Comparison of ENCODE assay signal across 18 cellular contexts in the genomic region with DNA sequence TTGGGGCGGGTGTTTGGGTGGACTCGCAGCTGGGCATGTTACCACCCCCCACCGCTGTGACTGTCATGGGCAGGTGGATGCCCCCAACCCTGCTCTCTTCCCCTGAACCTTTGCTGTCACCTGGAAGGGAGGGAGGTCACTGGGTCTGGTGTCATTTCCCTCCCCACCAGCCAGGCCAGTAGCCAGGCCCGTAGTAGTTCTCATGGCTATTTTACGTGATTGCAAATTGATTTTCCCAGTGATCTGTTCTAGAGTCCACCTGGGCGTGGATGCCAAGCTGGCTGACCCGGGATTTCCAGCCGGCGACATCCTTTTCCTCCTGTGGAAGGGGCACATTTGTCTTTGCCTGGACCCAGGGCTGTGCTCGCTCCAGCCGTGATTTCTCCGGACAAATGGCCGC.
DNase-seq lines count a peak whose midpoint lies in the region; ATAC-seq and TF ChIP-seq lines count a peak whose summit lies in the region.
"Had no signal": no experiment of that assay in that cellular context is flagged by ENCODE, and none has a peak within 500 bp of the region (broad histone marks: within the 10 kb centered on the region; RNA-seq: fewer than 3 reads in every experiment).

No MANE protein-coding gene starts in this region.

- H3K27me3 ChIP-seq in IMR-90 (ENCODE audit: control insufficient read depth, insufficient read depth, low read length), result no peaks in the 10 kb centered on the region
- H3K27me3 ChIP-seq in mesenchymal stem cell (ENCODE audit: control insufficient read depth in 1 of 2, insufficient read depth in 1 of 2, low read length in 2 of 2), result peaks cover 0 to 5% of the 10 kb centered on the region in 2 experiments
- peaks cover 0 to 10% (median 0%) of the 10 kb centered on the region in 3 experiments for H3K27me3 ChIP-seq in neuronal stem cell (ENCODE audit: control insufficient read depth in 3 of 3, insufficient read depth in 3 of 3, low read depth in 1 of 3, low read length in 3 of 3)
- H3K27me3 ChIP-seq: BLaER1 had no signal

- H3K9ac ChIP-seq in IMR-90 (ENCODE audit: low read depth, low read length), result no peak overlapping the region
- no peak overlapping the region for H3K9ac ChIP-seq in mesenchymal stem cell (ENCODE audit: low read length)
- H3K9ac ChIP-seq in neuronal stem cell (ENCODE audit: low read depth, low read length, poor library complexity), result no peak overlapping the region
- H3K9ac ChIP-seq: BLaER1 had no signal

- H3K9me3 Mint-ChIP-seq in WTC11, result no peaks in the 10 kb centered on the region
- no peaks in the 10 kb centered on the region for H3K9me3 Mint-ChIP-seq in activated CD4-positive, alpha-beta T cell treated with anti-CD3 and anti-CD28 coated beads, Interleukin-2, amount 10 ng/mL, durations not matched to agents 7 days and 5 days
- H3K9me3 Mint-ChIP-seq: CD4-positive, alpha-beta memory T cell; HFFc6 had no signal

- peaks cover 84% of the 10 kb centered on the region for H4K20me1 ChIP-seq in IMR-90 (ENCODE audit: insufficient read depth, low read length)
- H4K20me1 ChIP-seq: BLaER1 had no signal

- H2BK20ac ChIP-seq in IMR-90 (ENCODE audit: low read depth, low read length), result no peak overlapping the region

- peaks cover 4% of the 10 kb centered on the region for H3K9me1 ChIP-seq in IMR-90 (ENCODE audit: insufficient read depth, low read length)

- H3K56ac ChIP-seq in IMR-90 (ENCODE audit: extremely low read depth, insufficient read depth, low read length), result no peak overlapping the region

- H3K14ac ChIP-seq in IMR-90 (replicated peaks; ENCODE audit: low read depth, low read length) (no peak overlapping the region), mesenchymal stem cell (ENCODE audit: low read length in 2 of 2) (peak overlapping the region in 1 of 2 experiments; percentile 51), neuronal stem cell (ENCODE audit: low read length) (no peak overlapping the region)

- no peak for DNase-seq in IMR-90
- no peak for DNase-seq in WTC11 (ENCODE audit: low spot score)
- DNase-seq in mesenchymal stem cell, result no peak
- no peak for DNase-seq in neuronal stem cell (ENCODE audit: low spot score)
- no peak for DNase-seq in activated CD4-positive, alpha-beta T cell treated with anti-CD3 and anti-CD28 coated beads, Interleukin-2, amount 10 ng/mL, durations not matched to agents 7 days and 5 days
- DNase-seq in iPS-NIHi11 (ENCODE audit: low spot score), result no peak
- no peak for DNase-seq in NCI-H526 (lab: John Stamatoyannopoulos, UW)
- DNase-seq: 8988T; CD4-positive, alpha-beta memory T cell; DMS153; DMS79; GDM1; HCEC 1CT; HFFc6 had no signal

- H3K79me1 ChIP-seq in IMR-90 (ENCODE audit: low read depth in 1 of 2, low read length in 2 of 2) (peaks cover 9 to 53% of the 10 kb centered on the region in 2 experiments; a peak in 3 of 4 replicates), mesenchymal stem cell (replicated peaks; ENCODE audit: low read length, poor library complexity, severe bottlenecking) (peaks cover 22% of the 10 kb centered on the region), neuronal stem cell (ENCODE audit: low read depth, low read length) (no peaks in the 10 kb centered on the region)

- intact Hi-C loops in IMR-90 (cut with micrococcal nuclease), result no loop called here

- H3K4me1 ChIP-seq in IMR-90 (ENCODE audit: control insufficient read depth, insufficient read depth, low read length), result peaks cover 2% of the 10 kb centered on the region; the same call in 1 of the 2 replicates
- peaks cover 27% of the 10 kb centered on the region for H3K4me1 ChIP-seq in mesenchymal stem cell (ENCODE audit: control insufficient read depth, insufficient read depth, low read depth, low read length)
- peaks cover 14 to 58% of the 10 kb centered on the region in 2 donors for H3K4me1 ChIP-seq in neuronal stem cell (ENCODE audit: control insufficient read depth in 2 of 2, insufficient read depth in 1 of 2, low read depth in 1 of 2, low read length in 2 of 2)

- H4K91ac ChIP-seq in IMR-90 (ENCODE audit: insufficient read depth, low read depth, low read length), result no peak overlapping the region
- no peak overlapping the region for H4K91ac ChIP-seq in mesenchymal stem cell (ENCODE audit: low read length)
- H4K91ac ChIP-seq in neuronal stem cell (ENCODE audit: low read depth, low read length, poor library complexity), result no peak overlapping the region

- no peak overlapping the region for H3K27ac Mint-ChIP-seq in WTC11
- H3K27ac Mint-ChIP-seq in activated CD4-positive, alpha-beta T cell treated with anti-CD3 and anti-CD28 coated beads, Interleukin-2, amount 10 ng/mL, durations not matched to agents 7 days and 5 days, result no peak overlapping the region
- H3K27ac Mint-ChIP-seq: CD14-positive monocyte; CD4-positive, alpha-beta memory T cell; GM23338; HFFc6 had no signal

- H3K4me3 ChIP-seq in IMR-90 (ENCODE audit: insufficient read depth, low read depth, low read length) (no peak overlapping the region), mesenchymal stem cell (ENCODE audit: insufficient read depth in 1 of 2, low read depth in 1 of 2, low read length in 2 of 2) (no peak overlapping the region), neuronal stem cell (ENCODE audit: low read length in 2 of 2) (no peak overlapping the region)
- H3K4me3 ChIP-seq: BLaER1, GM23338 had no signal

- H4K8ac ChIP-seq in IMR-90 (ENCODE audit: low read depth in 2 of 2, low read length in 2 of 2) (no peak overlapping the region), mesenchymal stem cell (ENCODE audit: low read length) (no peak overlapping the region), neuronal stem cell (ENCODE audit: low read depth, low read length) (no peak overlapping the region)

- TF ChIP-seq POLR2A in IMR-90 (IDR thresholded peaks at IDR 0.05; ENCODE audit: low read depth, low read length), result no peak

- H3K4ac ChIP-seq in IMR-90 (ENCODE audit: low read depth, low read length), result no peak overlapping the region
- no peak overlapping the region for H3K4ac ChIP-seq in mesenchymal stem cell (ENCODE audit: low read depth in 1 of 2, low read length in 2 of 2)
- no peak overlapping the region for H3K4ac ChIP-seq in neuronal stem cell (ENCODE audit: low read length)

- H2AFZ ChIP-seq in IMR-90 (replicated peaks; ENCODE audit: low read length, poor library complexity) (peak overlapping the region; percentile 14), mesenchymal stem cell (ENCODE audit: low read depth, low read length) (no peak overlapping the region), neuronal stem cell (ENCODE audit: low read length) (no peak overlapping the region)
- H2AFZ ChIP-seq: GM23338 had no signal

- H2BK5ac ChIP-seq in IMR-90 (ENCODE audit: low read depth, low read length, poor library complexity, severe bottlenecking) (no peak overlapping the region), mesenchymal stem cell (ENCODE audit: low read depth, low read length, poor library complexity, severe bottlenecking) (no peak overlapping the region), neuronal stem cell (ENCODE audit: low read length) (no peak overlapping the region)

- BruUV-seq in IMR-90 (replicated peaks; lab: Mats Ljungman, UMichigan), result no TSS peak

- H3K4me1 Mint-ChIP-seq in WTC11, result peaks cover 41% of the 10 kb centered on the region
- peaks cover 12% of the 10 kb centered on the region for H3K4me1 Mint-ChIP-seq in activated CD4-positive, alpha-beta T cell treated with anti-CD3 and anti-CD28 coated beads, Interleukin-2, amount 10 ng/mL, durations not matched to agents 7 days and 5 days

- H2BK15ac ChIP-seq in IMR-90 (ENCODE audit: low read depth, low read length), result no peak overlapping the region
- peak overlapping the region; percentile 53 for H2BK15ac ChIP-seq in mesenchymal stem cell (ENCODE audit: low read depth, poor library complexity, severe bottlenecking)
- no peak overlapping the region for H2BK15ac ChIP-seq in neuronal stem cell (ENCODE audit: low read length)

- CTCF ChIA-PET in IMR-90 (lab: Yijun Ruan, JAX) (no interaction called here), WTC11 (lab: Charles Lee) (interaction anchor here (1.0 to 1.8 kb wide), 3 partner anchors 9 to 77 kb away, joined by 3 to 7 read pairs (median 4); no protein-coding TSS in a partner anchor)
- CTCF ChIA-PET in activated CD4-positive, alpha-beta T cell treated with anti-CD3 and anti-CD28 coated beads, Interleukin-2, amount 10 ng/mL, durations not matched to agents 7 days and 5 days (lab: Charles Lee), result interaction anchor here (0.9 kb wide), 1 partner anchor 11 kb away, joined by 4 read pairs; no protein-coding TSS in a partner anchor

- H4K5ac ChIP-seq in IMR-90 (ENCODE audit: low read depth, low read length), result no peak overlapping the region

- in situ Hi-C loops in IMR-90 (cut with MboI; ENCODE audit: low sequenced_read_pairs), result no loop called here

- H2AK5ac ChIP-seq in IMR-90 (ENCODE audit: low read depth, low read length) (no peak overlapping the region), mesenchymal stem cell (ENCODE audit: low read length, severe bottlenecking) (no peak overlapping the region), neuronal stem cell (ENCODE audit: low read depth, low read length) (peak overlapping the region; percentile 66)

- no peaks in the 10 kb centered on the region for H3K36me3 Mint-ChIP-seq in WTC11
- H3K36me3 Mint-ChIP-seq in activated CD4-positive, alpha-beta T cell treated with anti-CD3 and anti-CD28 coated beads, Interleukin-2, amount 10 ng/mL, durations not matched to agents 7 days and 5 days (ENCODE audit: low read depth), result no peaks in the 10 kb centered on the region
- H3K36me3 Mint-ChIP-seq: CD14-positive monocyte; CD4-positive, alpha-beta memory T cell had no signal

- peak overlapping the region in 1 of 2 experiments; percentile 70 for H2BK12ac ChIP-seq in mesenchymal stem cell (ENCODE audit: low read length in 2 of 2)
- peak overlapping the region; percentile 8 for H2BK12ac ChIP-seq in neuronal stem cell (ENCODE audit: low read length)

- 93% methylated on average over 9 of the region's 13 CpGs; no CpG with 5 or more reads in 1 of the 2 experiments for whole genome bisulfite sequencing in IMR-90 (ENCODE audit: extremely low coverage in 2 of 2, insufficient read length in 1 of 2), 2 experiments
- whole genome bisulfite sequencing in mesenchymal stem cell, result 95% methylated on average over 11 of the region's 13 CpGs
- WGBS in neuronal stem cell (ENCODE audit: extremely low coverage in 2 of 2, insufficient read length in 2 of 2, insufficient replicate concordance in 1 of 2), 2 donors, result no CpG with 5 or more reads among the region's 13 CpGs

- H3K27me3 Mint-ChIP-seq in WTC11 (ENCODE audit: low read depth), result peaks cover 32% of the 10 kb centered on the region
- H3K27me3 Mint-ChIP-seq in activated CD4-positive, alpha-beta T cell treated with anti-CD3 and anti-CD28 coated beads, Interleukin-2, amount 10 ng/mL, durations not matched to agents 7 days and 5 days, result no peaks in the 10 kb centered on the region

- no peak for TF ChIP-seq RAD21 in IMR-90 (IDR thresholded peaks at IDR 0.05; ENCODE audit: low read length)

- no peak overlapping the region for H3K27ac ChIP-seq in IMR-90 (ENCODE audit: insufficient read depth, low read length)
- H3K27ac ChIP-seq in mesenchymal stem cell (ENCODE audit: low read length, poor library complexity, severe bottlenecking), result no peak overlapping the region
- H3K27ac ChIP-seq in neuronal stem cell (replicated peaks; ENCODE audit: low read length), result no peak overlapping the region
- H3K27ac ChIP-seq: BLaER1 had no signal

- H3K4me3 Mint-ChIP-seq in WTC11, result no peak overlapping the region
- H3K4me3 Mint-ChIP-seq in activated CD4-positive, alpha-beta T cell treated with anti-CD3 and anti-CD28 coated beads, Interleukin-2, amount 10 ng/mL, durations not matched to agents 7 days and 5 days, result no peak overlapping the region
- H3K4me3 Mint-ChIP-seq: CD14-positive monocyte, GM23338, HFFc6 had no signal

- H2BK120ac ChIP-seq in IMR-90 (ENCODE audit: low read depth, low read length) (no peak overlapping the region), mesenchymal stem cell (ENCODE audit: low read depth, low read length) (no peak overlapping the region), neuronal stem cell (ENCODE audit: low read depth, low read length) (no peak overlapping the region)

- no peak overlapping the region for H3K18ac ChIP-seq in IMR-90 (ENCODE audit: low read depth, low read length)
- H3K18ac ChIP-seq in mesenchymal stem cell (ENCODE audit: low read depth in 1 of 2, low read length in 2 of 2), result peak overlapping the region in 1 of 2 experiments; percentile 37
- no peak overlapping the region for H3K18ac ChIP-seq in neuronal stem cell (ENCODE audit: low read length)

- H3K23ac ChIP-seq in IMR-90 (ENCODE audit: low read depth, low read length) (no peak overlapping the region), mesenchymal stem cell (ENCODE audit: low read length in 2 of 2) (no peak overlapping the region), neuronal stem cell (ENCODE audit: low read depth, low read length, poor library complexity) (peak overlapping the region; percentile 14)

- peaks cover 1% of the 10 kb centered on the region for H3K36me3 ChIP-seq in IMR-90 (ENCODE audit: control insufficient read depth, insufficient read depth, low read length)
- H3K36me3 ChIP-seq in mesenchymal stem cell (ENCODE audit: control insufficient read depth in 1 of 2, insufficient read depth in 2 of 2, low read depth in 1 of 2, low read length in 2 of 2), result peaks cover 0 to 9% of the 10 kb centered on the region in 2 experiments
- no peaks in the 10 kb centered on the region for H3K36me3 ChIP-seq in neuronal stem cell (replicated peaks in 1 of 2; ENCODE audit: control insufficient read depth in 2 of 2, insufficient read depth in 2 of 2, low read length in 2 of 2)
- H3K36me3 ChIP-seq: BLaER1 had no signal

- no peak overlapping the region for H2AK9ac ChIP-seq in IMR-90 (replicated peaks; ENCODE audit: low read depth, low read length, poor library complexity)

- POLR2A ChIA-PET in IMR-90 (lab: Charles Lee; ENCODE audit: unreplicated experiment) (interaction anchor here (0.5 kb wide), 1 partner anchor 280 kb away, joined by 5 read pairs; no protein-coding TSS in a partner anchor), WTC11 (lab: Charles Lee) (interaction anchor here (0.6 kb wide), 1 partner anchor 442 kb away, joined by 6 read pairs; no protein-coding TSS in a partner anchor)
- POLR2A ChIA-PET in activated CD4-positive, alpha-beta T cell treated with anti-CD3 and anti-CD28 coated beads, Interleukin-2, amount 10 ng/mL, durations not matched to agents 7 days and 5 days (lab: Charles Lee), result no interaction called here

- ATAC-seq in IMR-90 (ENCODE audit: low read depth) (no peak), WTC11 (no peak), HG03432 (IDR thresholded peaks at IDR 0.05; ENCODE audit: unreplicated experiment) (no peak)
- ATAC-seq: GM23338 had no signal

- no peak overlapping the region for H3K4me2 ChIP-seq in IMR-90 (ENCODE audit: low read depth, low read length)
- no peak overlapping the region for H3K4me2 ChIP-seq in mesenchymal stem cell (ENCODE audit: low read length, poor library complexity, severe bottlenecking)
- H3K4me2 ChIP-seq in neuronal stem cell (ENCODE audit: insufficient read depth, low read length, poor library complexity, severe bottlenecking), result no peak overlapping the region
- H3K4me2 ChIP-seq: BLaER1, GM23338 had no signal

- TF ChIP-seq CTCF in IMR-90 (conservative IDR thresholded peaks at IDR 0.05; ENCODE audit: low read depth, low read length), result no peak
- no peak for TF ChIP-seq CTCF in WTC11 (IDR thresholded peaks at IDR 0.05)

- H3K9me3 ChIP-seq in IMR-90 (ENCODE audit: control insufficient read depth, insufficient read depth, low read length) (no peaks in the 10 kb centered on the region), mesenchymal stem cell (ENCODE audit: control insufficient read depth, low read length) (no peaks in the 10 kb centered on the region), neuronal stem cell (replicated peaks in 1 of 2; ENCODE audit: control insufficient read depth in 2 of 2, insufficient read depth in 1 of 2, low read depth in 1 of 2, low read length in 2 of 2) (no peaks in the 10 kb centered on the region)
- H3K9me3 ChIP-seq: BLaER1 had no signal

- dilution Hi-C loops in IMR-90 (cut with HindIII; ENCODE audit: low sequenced_read_pairs, unreplicated experiment), result no loop called here
